ENCODE assay signal across 1 cellular context in genomic region chr2:235527806-235528480, GRCh38.
TF ChIP-seq lines count a peak whose summit lies in the region.

No MANE protein-coding gene starts in this region.

TF ChIP-seq in GM23338, 12 proteins besides CTCF, POLR2A, EP300 and RAD21 (continued from another document):
- TF ChIP-seq ZNF462 (CRISPR knock-in tag; IDR thresholded peaks at IDR 0.05) = no peak
- no peak for TF ChIP-seq STAT1 (IDR thresholded peaks at IDR 0.05; ENCODE audit: unreplicated experiment)
- no peak for TF ChIP-seq NANOG (IDR thresholded peaks at IDR 0.05; ENCODE audit: borderline replicate concordance)
- TF ChIP-seq REST (IDR thresholded peaks at IDR 0.05; ENCODE audit: unreplicated experiment) = no peak
